In the genomic region with DNA sequence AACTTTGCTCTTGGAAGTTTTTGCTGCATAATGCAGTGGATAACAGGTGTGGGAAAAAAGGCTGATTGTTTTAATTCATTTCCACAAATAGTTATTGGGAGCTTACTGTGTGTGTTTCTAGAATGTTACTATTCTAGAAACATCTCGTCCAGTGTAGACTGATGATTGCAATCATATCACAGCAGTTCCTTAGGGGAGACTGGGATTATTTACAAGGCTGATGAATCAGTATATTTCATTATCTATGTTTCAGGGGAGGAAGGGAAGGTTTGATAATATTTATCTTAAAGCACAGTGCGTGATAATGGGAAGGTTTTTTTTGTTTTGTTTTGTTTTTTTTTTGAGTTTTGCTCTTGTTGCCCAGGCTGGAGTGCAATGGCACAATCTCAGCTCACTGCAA, we compare ENCODE assay signal across 17 cellular contexts. TPM values are rescaled to one million over a fixed set of nuclear protein-coding genes. Genes with fewer than 3 reads are reported as not detected.
DNase-seq lines count a peak whose midpoint lies in the region; ATAC-seq, FAIRE-seq and TF ChIP-seq lines count a peak whose summit lies in the region.
"Had no signal": no experiment of that assay in that cellular context is flagged by ENCODE, and none has a peak within 500 bp of the region (broad histone marks: within the 10 kb centered on the region; RNA-seq: fewer than 3 reads in every experiment).

No MANE protein-coding gene starts in this region.

- H3K27ac Mint-ChIP-seq in T-helper 2 cell treated with Interferon-gamma antibody and Interleukin-4, amounts not matched to agents 5 μg/mL and 100 μg/mL, for 36 hours: no peak overlapping the region
- no peak overlapping the region for H3K27ac Mint-ChIP-seq in WTC11
- peak overlapping the region in 1 of 6 donors; percentile 38 for H3K27ac Mint-ChIP-seq in naive B cell

- TF ChIP-seq CTCF in WTC11 (IDR thresholded peaks at IDR 0.05) (no peak), colonic mucosa (IDR thresholded peaks at IDR 0.05) (no peak)

- CTCF ChIA-PET in WTC11 (lab: Charles Lee): no interaction called here

- WGBS in small intestine, 3 donors: 82 to 90% (median 85%) methylated on average over 2 of the region's 2 CpGs

- H3K4me1 Mint-ChIP-seq in T-helper 2 cell treated with Interferon-gamma antibody and Interleukin-4, amounts not matched to agents 5 μg/mL and 100 μg/mL, for 36 hours (ENCODE audit: low read depth): peaks cover 25% of the 10 kb centered on the region
- H3K4me1 Mint-ChIP-seq in WTC11 (peaks cover 42% of the 10 kb centered on the region), naive B cell (peaks cover 26 to 50% (median 47%) of the 10 kb centered on the region in 3 donors)

- H3K36me3 ChIP-seq in small intestine (ENCODE audit: control insufficient read depth in 2 of 2, insufficient read depth in 2 of 2, low read length in 2 of 2) (no peaks in the 10 kb centered on the region), colonic mucosa (no peaks in the 10 kb centered on the region)

- H3K27me3 ChIP-seq in small intestine (ENCODE audit: control insufficient read depth in 2 of 2, insufficient read depth in 2 of 2, low read length in 2 of 2) (no peaks in the 10 kb centered on the region), colonic mucosa (no peaks in the 10 kb centered on the region)

- H3K9me3 Mint-ChIP-seq in T-helper 2 cell treated with Interferon-gamma antibody and Interleukin-4, amounts not matched to agents 5 μg/mL and 100 μg/mL, for 36 hours: no peaks in the 10 kb centered on the region
- no peaks in the 10 kb centered on the region for H3K9me3 Mint-ChIP-seq in WTC11
- H3K9me3 Mint-ChIP-seq in naive B cell: no peaks in the 10 kb centered on the region

- H3K4me1 ChIP-seq in small intestine (ENCODE audit: control insufficient read depth in 2 of 2, insufficient read depth in 1 of 2, low read depth in 1 of 2, low read length in 1 of 2): peaks cover 0 to 2% of the 10 kb centered on the region in 2 donors
- no peaks in the 10 kb centered on the region for H3K4me1 ChIP-seq in colonic mucosa

- in situ Hi-C loops in Caki2 (cut with HindIII; ENCODE audit: low pct_unique_long_range_greater_than_20kb, low sequenced_read_pairs): no loop called here

- intact Hi-C loops in colonic mucosa (cut with DNase I): no loop called here

- no peak overlapping the region for H3K4me3 ChIP-seq in small intestine (ENCODE audit: low read depth in 1 of 2, low read length in 2 of 2)
- H3K4me3 ChIP-seq in colonic mucosa: no peak overlapping the region
- H3K4me3 ChIP-seq: skin epidermis had no signal

- DNase-seq in T-helper 2 cell treated with Interferon-gamma antibody and Interleukin-4, amounts not matched to agents 5 μg/mL and 100 μg/mL, for 36 hours (ENCODE audit: low spot score): no peak
- no peak for DNase-seq in T-helper 2 cell
- DNase-seq in Caki2 (ENCODE audit: low read depth): peak; percentile 12
- no peak for DNase-seq in WTC11 (ENCODE audit: low spot score)
- DNase-seq in naive B cell: no peak
- no peak for DNase-seq in small intestine
- DNase-seq in colonic mucosa: no peak
- DNase-seq: 8988T, caudate nucleus, DMS79, Kasumi-1, midbrain, NCI-H2081 treated with DMSO at 0.1 percent for 48 hours, T-helper 9 cell, trophoblast cell had no signal

- H3K9ac ChIP-seq in colonic mucosa (ENCODE audit: low read depth in 2 of 2, low read length in 2 of 2): no peak overlapping the region

- peak overlapping the region; percentile 98 for H3K4me3 Mint-ChIP-seq in T-helper 2 cell treated with Interferon-gamma antibody and Interleukin-4, amounts not matched to agents 5 μg/mL and 100 μg/mL, for 36 hours
- H3K4me3 Mint-ChIP-seq in WTC11: peak overlapping the region; percentile 95
- H3K4me3 Mint-ChIP-seq in naive B cell: peak overlapping the region in 7 of 8 donors; percentile 26 to 98 (median 54)

- no peak overlapping the region for H3K27ac ChIP-seq in small intestine (ENCODE audit: low read depth in 1 of 2, low read length in 1 of 2)
- H3K27ac ChIP-seq in colonic mucosa: no peak overlapping the region
- H3K27ac ChIP-seq: skin epidermis had no signal

- no peak for FAIRE-seq in small intestine (lab: Jason Lieb, UNC)

- H3K9me3 ChIP-seq in small intestine (ENCODE audit: control insufficient read depth, low read depth) (no peaks in the 10 kb centered on the region), colonic mucosa (no peaks in the 10 kb centered on the region)

- ATAC-seq in WTC11: no peak
- ATAC-seq in naive B cell (ENCODE audit: low read depth in 2 of 2): no peak
- ATAC-seq in HG03469 (IDR thresholded peaks at IDR 0.05; ENCODE audit: unreplicated experiment): no peak

- peaks cover 19% of the 10 kb centered on the region for H3K36me3 Mint-ChIP-seq in T-helper 2 cell treated with Interferon-gamma antibody and Interleukin-4, amounts not matched to agents 5 μg/mL and 100 μg/mL, for 36 hours (ENCODE audit: low read depth)
- H3K36me3 Mint-ChIP-seq in WTC11: peaks cover 14% of the 10 kb centered on the region
- H3K36me3 Mint-ChIP-seq in naive B cell: peaks cover 0 to 3% of the 10 kb centered on the region in 2 donors

- H3K27me3 Mint-ChIP-seq in T-helper 2 cell treated with Interferon-gamma antibody and Interleukin-4, amounts not matched to agents 5 μg/mL and 100 μg/mL, for 36 hours (ENCODE audit: low read depth): peaks cover 9% of the 10 kb centered on the region
- H3K27me3 Mint-ChIP-seq in WTC11 (ENCODE audit: low read depth) (no peaks in the 10 kb centered on the region), naive B cell (no peaks in the 10 kb centered on the region)

- POLR2A ChIA-PET in WTC11 (lab: Charles Lee): no interaction called here

TF ChIP-seq in WTC11, 78 proteins besides CTCF, POLR2A, EP300 and RAD21 (continues in another document):
- TF ChIP-seq TCF7 (CRISPR knock-in tag; IDR thresholded peaks at IDR 0.05; ENCODE audit: low read depth) (no peak), ESRRA (CRISPR knock-in tag; IDR thresholded peaks at IDR 0.05; ENCODE audit: borderline replicate concordance) (no peak), NR1H2 (CRISPR knock-in tag; IDR thresholded peaks at IDR 0.05) (no peak), GABPB1 (CRISPR knock-in tag; IDR thresholded peaks at IDR 0.05) (no peak), ELF4 (CRISPR knock-in tag; IDR thresholded peaks at IDR 0.05; ENCODE audit: low read depth) (no peak), SP1 (CRISPR knock-in tag; conservative IDR thresholded peaks at IDR 0.05) (no peak), PRRX2 (CRISPR knock-in tag; IDR thresholded peaks at IDR 0.05) (no peak), CREM (CRISPR knock-in tag; IDR thresholded peaks at IDR 0.05) (no peak), ZNF671 (CRISPR knock-in tag; IDR thresholded peaks at IDR 0.05) (no peak), GTF2I (CRISPR knock-in tag; conservative IDR thresholded peaks at IDR 0.05) (no peak), IRF2 (CRISPR knock-in tag; IDR thresholded peaks at IDR 0.05; ENCODE audit: borderline replicate concordance, low read depth) (no peak), KAT7 (CRISPR knock-in tag; IDR thresholded peaks at IDR 0.05; ENCODE audit: borderline replicate concordance) (no peak), ZNF121 (CRISPR knock-in tag; IDR thresholded peaks at IDR 0.05) (no peak), TP53 (CRISPR knock-in tag; IDR thresholded peaks at IDR 0.05) (no peak)
- TF ChIP-seq, protein P1, sequence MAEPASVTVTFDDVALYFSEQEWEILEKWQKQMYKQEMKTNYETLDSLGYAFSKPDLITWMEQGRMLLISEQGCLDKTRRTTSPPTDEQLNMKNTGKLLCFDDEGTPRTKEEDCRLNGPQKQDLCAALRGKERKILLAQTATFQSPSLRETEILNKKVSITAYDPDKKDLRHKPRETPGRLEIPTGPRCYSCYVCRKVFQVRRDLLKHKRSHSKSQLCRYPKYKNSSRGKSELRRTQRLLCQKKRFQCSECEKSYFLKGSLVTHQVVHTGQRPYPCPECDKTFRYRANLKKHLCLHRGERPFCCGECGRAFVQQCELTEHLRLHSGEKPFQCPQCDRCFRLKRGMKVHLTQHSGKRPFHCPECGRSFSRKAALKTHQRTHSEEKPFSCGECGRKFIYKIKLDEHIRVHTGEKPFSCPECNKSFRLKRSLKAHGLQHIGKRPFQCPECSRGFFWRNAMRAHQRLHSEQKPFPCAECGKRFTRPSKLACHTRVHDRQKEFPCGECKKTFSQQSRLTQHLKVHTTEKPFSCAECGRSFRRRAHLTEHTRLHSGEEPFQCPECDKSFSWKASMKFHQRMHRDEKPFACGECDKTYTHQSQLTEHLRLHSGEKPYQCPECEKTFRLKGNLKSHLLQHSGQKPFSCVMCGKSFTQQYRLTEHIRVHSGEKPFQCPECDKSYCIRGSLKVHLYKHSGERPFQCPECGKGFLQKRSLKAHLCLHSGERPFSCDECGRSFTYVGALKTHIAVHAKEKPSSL (CRISPR knock-in tag; conservative IDR thresholded peaks at IDR 0.05): no peak
- TF ChIP-seq, protein P2, sequence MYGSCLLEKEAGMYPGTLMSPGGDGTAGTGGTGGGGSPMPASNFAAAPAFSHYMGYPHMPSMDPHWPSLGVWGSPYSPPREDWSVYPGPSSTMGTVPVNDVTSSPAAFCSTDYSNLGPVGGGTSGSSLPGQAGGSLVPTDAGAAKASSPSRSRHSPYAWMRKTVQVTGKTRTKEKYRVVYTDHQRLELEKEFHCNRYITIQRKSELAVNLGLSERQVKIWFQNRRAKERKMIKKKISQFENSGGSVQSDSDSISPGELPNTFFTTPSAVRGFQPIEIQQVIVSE (CRISPR knock-in tag; IDR thresholded peaks at IDR 0.05; ENCODE audit: borderline replicate concordance): no peak

RNA-seq across cellular contexts. Expression of a gene that starts 2.4 kb away (rescaled TPM):
- total RNA-seq in Caki2 (2014; rRNA removed; shearing (Covaris generic); ENCODE audit: low replicate concordance): 16.7 and 18.5 TPM in 2 replicates
- total RNA-seq in WTC11 (2021) (24.8 to 27.2 TPM (median 26.8 TPM) in 3 replicates), colonic mucosa (1 to 10 TPM; 4.3 to 6.6 TPM)
- polyA plus RNA-seq in naive B cell (ENCODE audit: low read depth in 6 of 6) (10 to 100 TPM in 2 of 6 donors, 1 to 10 TPM in 4; 4.9 to 18.5 (median 8.3) TPM), small intestine (1 to 10 TPM in 1 of 3 donors, under 1 TPM in 2; 0.22 to 2.9 (median 0.81) TPM)

RNA-seq across cellular contexts. Expression of a gene that starts 50.6 kb away (rescaled TPM):
- 271 and 320 TPM in 2 replicates for total RNA-seq in Caki2 (2014; rRNA removed; shearing (Covaris generic); ENCODE audit: low replicate concordance)
- total RNA-seq in WTC11 (2021) (95.6 to 114 TPM (median 104 TPM) in 3 replicates), colonic mucosa (100 to 1,000 TPM; 154 to 159 TPM)
- polyA plus RNA-seq in naive B cell (ENCODE audit: low read depth in 6 of 6) (100 to 1,000 TPM in 1 of 6 donors, 10 to 100 TPM in 5; 52.3 to 102 (median 77.4) TPM), small intestine (100 to 1,000 TPM; 124 to 184 (median 168) TPM)

RNA-seq across cellular contexts. Expression of a gene that starts 50.8 kb away (rescaled TPM):
- 83.8 and 91.6 TPM in 2 replicates for total RNA-seq in Caki2 (2014; rRNA removed; shearing (Covaris generic); ENCODE audit: low replicate concordance)
- total RNA-seq in WTC11 (2021) (55.9 to 68.9 TPM (median 61.3 TPM) in 3 replicates), colonic mucosa (10 to 100 TPM; 37.3 to 46.4 TPM)
- polyA plus RNA-seq in naive B cell (ENCODE audit: low read depth in 6 of 6) (10 to 100 TPM; 33.0 to 51.2 (median 45.7) TPM), small intestine (10 to 100 TPM; 48.4 to 56.0 (median 51.9) TPM)
